ENCODE assay signal across 16 cellular contexts in the genomic region with DNA sequence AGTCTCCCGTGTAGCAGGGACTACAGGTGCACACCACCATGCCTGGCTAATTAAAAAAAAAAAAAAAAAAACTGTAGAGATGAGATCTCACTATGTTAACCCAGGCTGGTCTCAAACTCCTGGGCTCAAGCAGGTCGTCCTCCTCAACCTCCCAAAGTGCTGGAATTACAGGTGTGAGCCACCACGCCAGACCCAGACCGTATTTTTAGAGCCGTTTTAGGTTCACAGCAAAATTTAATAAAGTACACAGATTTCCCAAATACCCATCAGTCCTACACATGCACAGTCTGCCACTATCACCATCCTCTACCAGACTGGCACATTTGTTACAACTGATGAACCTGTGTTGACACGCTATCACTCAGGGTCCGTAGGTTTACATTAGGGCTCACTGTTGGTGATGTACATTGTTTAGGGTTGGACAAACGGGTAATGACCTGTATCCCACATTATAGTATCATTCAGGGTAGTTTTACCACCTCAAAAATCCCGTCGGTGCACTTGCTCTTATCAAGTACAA.
"Had no signal": no experiment of that assay in that cellular context is flagged by ENCODE, and none has a peak within 500 bp of the region (broad histone marks: within the 10 kb centered on the region; RNA-seq: fewer than 3 reads in every experiment).

No MANE protein-coding gene starts in this region.

- H3K4me3 ChIP-seq: colonic mucosa, gastrocnemius medialis, heart right ventricle, mucosa of descending colon had no signal

- H3K36me3 ChIP-seq: colonic mucosa, gastrocnemius medialis, heart right ventricle had no signal

- H3K27ac Mint-ChIP-seq: activated naive CD8-positive, alpha-beta T cell treated with anti-CD3 and anti-CD28 coated beads, Interleukin-2, amount 10 ng/mL, durations not matched to agents 7 days and 5 days; memory B cell; stimulated activated naive B cell treated with anti-CD40 and anti-IgM and Interleukin-4, amounts not matched to agents 10 μg/mL and 1 μg/mL and 100 μg/mL, for 72 hours had no signal

- H3K4me1 Mint-ChIP-seq: memory B cell had no signal

- ATAC-seq: activated T-helper 17 cell treated with anti-CD3 and anti-CD28 coated beads, Interleukin-2, amount 50 U/mL, for 72 hours; gastrocnemius medialis; mucosa of descending colon; stimulated activated naive B cell treated with anti-CD40 and anti-IgM and Interleukin-4, amounts not matched to agents 10 μg/mL and 1 μg/mL and 100 μg/mL, for 72 hours had no signal

- H3K36me3 Mint-ChIP-seq: memory B cell had no signal

- H3K27me3 Mint-ChIP-seq: activated naive CD8-positive, alpha-beta T cell treated with anti-CD3 and anti-CD28 coated beads, Interleukin-2, amount 10 ng/mL, durations not matched to agents 7 days and 5 days; activated T-helper 17 cell treated with anti-CD3 and anti-CD28 coated beads, Interleukin-2, amount 50 U/mL, for 72 hours had no signal

- H3K9me3 Mint-ChIP-seq: activated naive CD8-positive, alpha-beta T cell treated with anti-CD3 and anti-CD28 coated beads, Interleukin-2, amount 10 ng/mL, durations not matched to agents 7 days and 5 days; activated T-helper 17 cell treated with anti-CD3 and anti-CD28 coated beads, Interleukin-2, amount 50 U/mL, for 72 hours had no signal

- H3K27ac ChIP-seq: colonic mucosa, gastrocnemius medialis had no signal

- H3K9me3 ChIP-seq: colonic mucosa, gastrocnemius medialis, heart right ventricle, mucosa of descending colon had no signal

- DNase-seq: activated CD4-positive, alpha-beta T cell treated with anti-CD3 and anti-CD28 coated beads, Interleukin-2, amount 50 U/mL, for 48 hours; activated naive CD4-positive, alpha-beta T cell; activated naive CD8-positive, alpha-beta T cell treated with anti-CD3 and anti-CD28 coated beads, Interleukin-2, amount 10 ng/mL, durations not matched to agents 7 days and 5 days; central memory CD4-positive, alpha-beta T cell; colonic mucosa; gastrocnemius medialis; kidney glomerular epithelial cell; mucosa of descending colon; naive B cell; posterior cingulate gyrus; stimulated activated naive B cell treated with anti-CD40 and anti-IgM and Interleukin-4, amounts not matched to agents 10 μg/mL and 1 μg/mL and 100 μg/mL, for 72 hours; T-helper 2 cell; WERI-Rb-1 had no signal
